Comparison of ENCODE assay signal across 1 cellular context in the genomic region with DNA sequence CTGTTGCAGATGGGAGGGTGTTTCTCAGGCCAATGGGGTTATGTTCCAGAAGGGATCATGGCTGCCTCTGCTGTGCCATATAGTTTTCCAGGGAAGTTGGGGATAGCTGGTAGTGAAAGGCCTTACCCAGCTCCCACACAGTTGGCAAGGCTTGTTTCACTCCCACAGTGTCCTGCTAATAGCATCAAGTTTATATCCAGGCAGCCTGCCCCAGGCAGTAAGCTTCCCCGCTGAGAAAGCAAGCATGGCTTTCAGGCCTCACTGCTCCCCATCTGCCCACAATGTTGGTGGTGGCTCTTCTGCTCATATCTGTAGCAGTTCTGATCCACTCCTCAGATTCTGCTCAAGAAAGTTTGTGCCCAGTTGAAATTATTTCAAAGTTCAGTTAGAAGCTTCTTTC.
TF ChIP-seq lines count a peak whose summit lies in the region.

No MANE protein-coding gene starts in this region.

TF ChIP-seq in IMR-90, 13 proteins besides CTCF, POLR2A, EP300 and RAD21 (continued from another document):
- TF ChIP-seq, protein P1, sequence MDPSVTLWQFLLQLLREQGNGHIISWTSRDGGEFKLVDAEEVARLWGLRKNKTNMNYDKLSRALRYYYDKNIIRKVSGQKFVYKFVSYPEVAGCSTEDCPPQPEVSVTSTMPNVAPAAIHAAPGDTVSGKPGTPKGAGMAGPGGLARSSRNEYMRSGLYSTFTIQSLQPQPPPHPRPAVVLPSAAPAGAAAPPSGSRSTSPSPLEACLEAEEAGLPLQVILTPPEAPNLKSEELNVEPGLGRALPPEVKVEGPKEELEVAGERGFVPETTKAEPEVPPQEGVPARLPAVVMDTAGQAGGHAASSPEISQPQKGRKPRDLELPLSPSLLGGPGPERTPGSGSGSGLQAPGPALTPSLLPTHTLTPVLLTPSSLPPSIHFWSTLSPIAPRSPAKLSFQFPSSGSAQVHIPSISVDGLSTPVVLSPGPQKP (IDR thresholded peaks at IDR 0.05; ENCODE audit: borderline replicate concordance, low read depth, low read length), result no peak
- TF ChIP-seq MAZ (IDR thresholded peaks at IDR 0.05; ENCODE audit: borderline replicate concordance, low read depth, low read length) (no peak), MXI1 (IDR thresholded peaks at IDR 0.05; ENCODE audit: borderline replicate concordance, low read depth, low read length) (no peak)
TF ChIP-seq in IMR-90: peak in this region for 0.
